17 cellular contexts compared by ENCODE assay signal in genomic region chr9:20205821-20206220, GRCh38.
A peak's percentile ranks its signal among the peaks of the same experiment; 100 is the strongest.
DNase-seq lines count a peak whose midpoint lies in the region; ATAC-seq and TF ChIP-seq lines count a peak whose summit lies in the region.
"Had no signal": no experiment of that assay in that cellular context is flagged by ENCODE, and none has a peak within 500 bp of the region (broad histone marks: within the 10 kb centered on the region; RNA-seq: fewer than 3 reads in every experiment).

No MANE protein-coding gene starts in this region.

- no peak overlapping the region for H3K4me2 ChIP-seq in fibroblast of lung (ENCODE audit: extremely low read depth, insufficient read depth, low read length)
- peak overlapping the region; percentile 41 for H3K4me2 ChIP-seq in skeletal muscle satellite cell (ENCODE audit: low read length)

- no peak overlapping the region for H3K9ac ChIP-seq in fibroblast of lung (ENCODE audit: insufficient read depth, low read length)
- H3K9ac ChIP-seq in skeletal muscle satellite cell (ENCODE audit: low read depth, low read length): no peak overlapping the region

- H4K20me1 ChIP-seq in fibroblast of lung (ENCODE audit: control insufficient read depth, extremely low read depth, insufficient read depth, low read length): no peaks in the 10 kb centered on the region

- H3K27ac ChIP-seq in RWPE2 (ENCODE audit: poor library complexity, severe bottlenecking): peak overlapping the region; percentile 24
- no peak overlapping the region for H3K27ac ChIP-seq in fibroblast of lung (ENCODE audit: insufficient read depth, low read length)
- H3K27ac ChIP-seq: RWPE1 had no signal

- peak; percentile 64; the same call in 2 of the 3 replicates for ATAC-seq in RWPE2 (ENCODE audit: low read depth)
- no peak for ATAC-seq in HG03139 (IDR thresholded peaks at IDR 0.05; ENCODE audit: unreplicated experiment)
- ATAC-seq: CD8-positive, alpha-beta T cell had no signal

- H3K9me3 ChIP-seq in RWPE2 (ENCODE audit: severe bottlenecking): no peaks in the 10 kb centered on the region
- no peaks in the 10 kb centered on the region for H3K9me3 ChIP-seq in fibroblast of lung (ENCODE audit: control insufficient read depth, insufficient read depth, low read depth, low read length)
- H3K9me3 ChIP-seq in skeletal muscle satellite cell (replicated peaks; ENCODE audit: low read length): no peaks in the 10 kb centered on the region

- H3K27me3 ChIP-seq in RWPE2 (ENCODE audit: insufficient read depth, poor library complexity, severe bottlenecking) (no peaks in the 10 kb centered on the region), fibroblast of lung (ENCODE audit: control insufficient read depth, insufficient read depth, low read length) (no peaks in the 10 kb centered on the region), skeletal muscle satellite cell (ENCODE audit: control insufficient read depth, insufficient read depth, low read length) (peaks cover 2% of the 10 kb centered on the region)

- H3K36me3 ChIP-seq in RWPE2 (ENCODE audit: low read depth) (no peaks in the 10 kb centered on the region), fibroblast of lung (ENCODE audit: control insufficient read depth, insufficient read depth, low read length) (no peaks in the 10 kb centered on the region), skeletal muscle satellite cell (ENCODE audit: insufficient read depth, low read length) (no peaks in the 10 kb centered on the region)

- TF ChIP-seq CTCF in RWPE2 (IDR thresholded peaks at IDR 0.05; ENCODE audit: poor library complexity, severe bottlenecking): no peak
- no peak for TF ChIP-seq CTCF in fibroblast of lung (conservative IDR thresholded peaks at IDR 0.05 in 1 of 2, IDR thresholded peaks at IDR 0.05 in 1 of 2; ENCODE audit: low read depth in 1 of 2, low read length in 2 of 2)

- H2AFZ ChIP-seq in fibroblast of lung (ENCODE audit: low read length): no peak overlapping the region

- H3K4me1 ChIP-seq in RWPE2 (ENCODE audit: insufficient read depth, poor library complexity, severe bottlenecking) (peaks cover 7% of the 10 kb centered on the region), fibroblast of lung (ENCODE audit: control insufficient read depth, extremely low read depth, insufficient read depth, low read length) (no peaks in the 10 kb centered on the region), skeletal muscle satellite cell (ENCODE audit: control insufficient read depth, insufficient read depth, low read length) (peaks cover 25% of the 10 kb centered on the region)

- DNase-seq in GM03348 (ENCODE audit: low spot score) (peak; percentile 32), RWPE2 (ENCODE audit: low spot score) (no peak), fibroblast of lung (ENCODE audit: low read depth in 2 of 2) (peak; percentile 19 to 48), NCI-H2196 treated with DMSO at 0.1 percent for 48 hours (lab: John Stamatoyannopoulos, UW; ENCODE audit: unreplicated experiment) (no peak)
- DNase-seq in activated CD8-positive, alpha-beta memory T cell treated with anti-CD3 and anti-CD28 coated beads, Interleukin-2, amount 50 U/mL, for 4 hours: no peak
- DNase-seq: ACHN; CD8-positive, alpha-beta T cell; DND-41; GF-D8; NCI-H1436; NCI-H2081 treated with DMSO at 0.1 percent for 48 hours; NCI-H2227 treated with DMSO at 0.1 percent for 48 hours; NCI-H524 treated with DMSO at 0.1 percent for 48 hours; OCI-M1 had no signal

- H3K79me2 ChIP-seq in fibroblast of lung (ENCODE audit: control insufficient read depth, insufficient read depth, low read length): no peaks in the 10 kb centered on the region

- no peak overlapping the region for H3K4me3 ChIP-seq in RWPE2 (ENCODE audit: severe bottlenecking)
- H3K4me3 ChIP-seq in fibroblast of lung (replicated peaks in 1 of 4; ENCODE audit: control extremely low read depth in 1 of 4, insufficient read depth in 1 of 4, low read depth in 3 of 4, low read length in 4 of 4): no peak overlapping the region
- no peak overlapping the region for H3K4me3 ChIP-seq in skeletal muscle satellite cell (ENCODE audit: low read length)

Comparison
In these comparisons a context has a peak if more than half of its experiments do, and no peak if none do; other contexts are left out.
1. DNase-seq: peak in GM03348 (single experiment) and fibroblast of lung (2 of 2); none in RWPE2 (single experiment), activated CD8-positive, alpha-beta memory T cell treated with anti-CD3 and anti-CD28 coated beads, Interleukin-2, amount 50 U/mL, for 4 hours (single experiment) and NCI-H2196 treated with DMSO at 0.1 percent for 48 hours (single experiment).